ENCODE assay signal across 1 cellular context in genomic region chr7:77691892-77692491, GRCh38.
TF ChIP-seq lines count a peak whose summit lies in the region.

No MANE protein-coding gene starts in this region.

TF ChIP-seq in HepG2, 621 proteins besides CTCF, POLR2A, EP300 and RAD21 (continued from another document and continues in another):
- TF ChIP-seq ZNF280B (CRISPR knock-in tag; IDR thresholded peaks at IDR 0.05; ENCODE audit: borderline replicate concordance): no peak
- no peak for TF ChIP-seq GRHL1 (CRISPR knock-in tag; conservative IDR thresholded peaks at IDR 0.05)
- no peak for TF ChIP-seq ATF5 (CRISPR knock-in tag; IDR thresholded peaks at IDR 0.05; ENCODE audit: low read depth)
- TF ChIP-seq ZBTB38 (CRISPR knock-in tag; IDR thresholded peaks at IDR 0.05): no peak
- TF ChIP-seq FOSL1 (CRISPR knock-in tag; IDR thresholded peaks at IDR 0.05; ENCODE audit: borderline replicate concordance): no peak
- TF ChIP-seq ZNF761 (CRISPR knock-in tag; conservative IDR thresholded peaks at IDR 0.05): no peak
- no peak; the same call in 2 of the 3 replicates for TF ChIP-seq MXI1 (IDR thresholded peaks at IDR 0.05; ENCODE audit: borderline replicate concordance, low read depth, low read length)
- no peak for TF ChIP-seq ZNF44 (CRISPR knock-in tag; IDR thresholded peaks at IDR 0.05)
- TF ChIP-seq ZNF652 (CRISPR knock-in tag; IDR thresholded peaks at IDR 0.05; ENCODE audit: borderline replicate concordance, low read depth): no peak
- TF ChIP-seq ARNTL (CRISPR knock-in tag; IDR thresholded peaks at IDR 0.05): no peak
- TF ChIP-seq ZNF788 (CRISPR knock-in tag; IDR thresholded peaks at IDR 0.05; ENCODE audit: borderline replicate concordance): no peak
- no peak for TF ChIP-seq ZNF660 (CRISPR knock-in tag; IDR thresholded peaks at IDR 0.05; ENCODE audit: borderline replicate concordance, low read depth)
- no peak for TF ChIP-seq ZMAT3 (CRISPR knock-in tag; conservative IDR thresholded peaks at IDR 0.05)
- TF ChIP-seq, protein P1, sequence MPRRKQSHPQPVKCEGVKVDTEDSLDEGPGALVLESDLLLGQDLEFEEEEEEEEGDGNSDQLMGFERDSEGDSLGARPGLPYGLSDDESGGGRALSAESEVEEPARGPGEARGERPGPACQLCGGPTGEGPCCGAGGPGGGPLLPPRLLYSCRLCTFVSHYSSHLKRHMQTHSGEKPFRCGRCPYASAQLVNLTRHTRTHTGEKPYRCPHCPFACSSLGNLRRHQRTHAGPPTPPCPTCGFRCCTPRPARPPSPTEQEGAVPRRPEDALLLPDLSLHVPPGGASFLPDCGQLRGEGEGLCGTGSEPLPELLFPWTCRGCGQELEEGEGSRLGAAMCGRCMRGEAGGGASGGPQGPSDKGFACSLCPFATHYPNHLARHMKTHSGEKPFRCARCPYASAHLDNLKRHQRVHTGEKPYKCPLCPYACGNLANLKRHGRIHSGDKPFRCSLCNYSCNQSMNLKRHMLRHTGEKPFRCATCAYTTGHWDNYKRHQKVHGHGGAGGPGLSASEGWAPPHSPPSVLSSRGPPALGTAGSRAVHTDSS (CRISPR knock-in tag; conservative IDR thresholded peaks at IDR 0.05): no peak
- TF ChIP-seq FOSL2 (CRISPR knock-in tag; IDR thresholded peaks at IDR 0.05): no peak
- no peak for TF ChIP-seq MTF2 (CRISPR knock-in tag; IDR thresholded peaks at IDR 0.05; ENCODE audit: borderline replicate concordance)
- TF ChIP-seq, protein P2, sequence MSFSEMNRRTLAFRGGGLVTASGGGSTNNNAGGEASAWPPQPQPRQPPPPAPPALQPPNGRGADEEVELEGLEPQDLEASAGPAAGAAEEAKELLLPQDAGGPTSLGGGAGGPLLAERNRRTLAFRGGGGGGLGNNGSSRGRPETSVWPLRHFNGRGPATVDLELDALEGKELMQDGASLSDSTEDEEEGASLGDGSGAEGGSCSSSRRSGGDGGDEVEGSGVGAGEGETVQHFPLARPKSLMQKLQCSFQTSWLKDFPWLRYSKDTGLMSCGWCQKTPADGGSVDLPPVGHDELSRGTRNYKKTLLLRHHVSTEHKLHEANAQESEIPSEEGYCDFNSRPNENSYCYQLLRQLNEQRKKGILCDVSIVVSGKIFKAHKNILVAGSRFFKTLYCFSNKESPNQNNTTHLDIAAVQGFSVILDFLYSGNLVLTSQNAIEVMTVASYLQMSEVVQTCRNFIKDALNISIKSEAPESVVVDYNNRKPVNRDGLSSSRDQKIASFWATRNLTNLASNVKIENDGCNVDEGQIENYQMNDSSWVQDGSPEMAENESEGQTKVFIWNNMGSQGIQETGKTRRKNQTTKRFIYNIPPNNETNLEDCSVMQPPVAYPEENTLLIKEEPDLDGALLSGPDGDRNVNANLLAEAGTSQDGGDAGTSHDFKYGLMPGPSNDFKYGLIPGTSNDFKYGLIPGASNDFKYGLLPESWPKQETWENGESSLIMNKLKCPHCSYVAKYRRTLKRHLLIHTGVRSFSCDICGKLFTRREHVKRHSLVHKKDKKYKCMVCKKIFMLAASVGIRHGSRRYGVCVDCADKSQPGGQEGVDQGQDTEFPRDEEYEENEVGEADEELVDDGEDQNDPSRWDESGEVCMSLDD (CRISPR knock-in tag; IDR thresholded peaks at IDR 0.05; ENCODE audit: borderline replicate concordance): no peak
- TF ChIP-seq CENPT (CRISPR knock-in tag; IDR thresholded peaks at IDR 0.05; ENCODE audit: low read depth): no peak
- TF ChIP-seq ZNF230 (CRISPR knock-in tag; IDR thresholded peaks at IDR 0.05): no peak
- no peak; the same call in 1 of the 2 replicates for TF ChIP-seq POLR2G (IDR thresholded peaks at IDR 0.05; ENCODE audit: low read depth, low read length)
- no peak for TF ChIP-seq HMGA1 (CRISPR knock-in tag; conservative IDR thresholded peaks at IDR 0.05)
- no peak for TF ChIP-seq BORCS8-MEF2B (CRISPR knock-in tag; IDR thresholded peaks at IDR 0.05)
- TF ChIP-seq ZNF570 (CRISPR knock-in tag; IDR thresholded peaks at IDR 0.05; ENCODE audit: borderline replicate concordance): no peak
- TF ChIP-seq SP4 (CRISPR knock-in tag; IDR thresholded peaks at IDR 0.05): no peak
- no peak for TF ChIP-seq FOXJ3 (CRISPR knock-in tag; IDR thresholded peaks at IDR 0.05; ENCODE audit: borderline replicate concordance)
- no peak for TF ChIP-seq MAZ (IDR thresholded peaks at IDR 0.05; ENCODE audit: borderline replicate concordance, low read depth, low read length)
- TF ChIP-seq MAZ (CRISPR knock-in tag; IDR thresholded peaks at IDR 0.05; ENCODE audit: low read depth): no peak
- TF ChIP-seq LCORL (IDR thresholded peaks at IDR 0.05): no peak
- TF ChIP-seq LCORL (CRISPR knock-in tag; IDR thresholded peaks at IDR 0.05): no peak
- TF ChIP-seq ZNF589 (CRISPR knock-in tag; conservative IDR thresholded peaks at IDR 0.05): no peak
- TF ChIP-seq SNAI1 (CRISPR knock-in tag; IDR thresholded peaks at IDR 0.05; ENCODE audit: borderline replicate concordance): no peak
- TF ChIP-seq, protein P3, sequence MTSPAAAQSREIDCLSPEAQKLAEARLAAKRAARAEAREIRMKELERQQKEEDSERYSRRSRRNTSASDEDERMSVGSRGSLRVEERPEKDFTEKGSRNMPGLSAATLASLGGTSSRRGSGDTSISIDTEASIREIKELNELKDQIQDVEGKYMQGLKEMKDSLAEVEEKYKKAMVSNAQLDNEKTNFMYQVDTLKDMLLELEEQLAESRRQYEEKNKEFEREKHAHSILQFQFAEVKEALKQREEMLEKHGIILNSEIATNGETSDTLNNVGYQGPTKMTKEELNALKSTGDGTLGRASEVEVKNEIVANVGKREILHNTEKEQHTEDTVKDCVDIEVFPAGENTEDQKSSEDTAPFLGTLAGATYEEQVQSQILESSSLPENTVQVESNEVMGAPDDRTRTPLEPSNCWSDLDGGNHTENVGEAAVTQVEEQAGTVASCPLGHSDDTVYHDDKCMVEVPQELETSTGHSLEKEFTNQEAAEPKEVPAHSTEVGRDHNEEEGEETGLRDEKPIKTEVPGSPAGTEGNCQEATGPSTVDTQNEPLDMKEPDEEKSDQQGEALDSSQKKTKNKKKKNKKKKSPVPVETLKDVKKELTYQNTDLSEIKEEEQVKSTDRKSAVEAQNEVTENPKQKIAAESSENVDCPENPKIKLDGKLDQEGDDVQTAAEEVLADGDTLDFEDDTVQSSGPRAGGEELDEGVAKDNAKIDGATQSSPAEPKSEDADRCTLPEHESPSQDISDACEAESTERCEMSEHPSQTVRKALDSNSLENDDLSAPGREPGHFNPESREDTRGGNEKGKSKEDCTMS (CRISPR knock-in tag; conservative IDR thresholded peaks at IDR 0.05): no peak
- TF ChIP-seq AFF4 (CRISPR knock-in tag; IDR thresholded peaks at IDR 0.05): no peak
- TF ChIP-seq PHB2 (IDR thresholded peaks at IDR 0.05; ENCODE audit: partially characterized antibody): no peak
- no peak for TF ChIP-seq PHF5A (CRISPR knock-in tag; IDR thresholded peaks at IDR 0.05; ENCODE audit: low read depth, unreplicated experiment)
- TF ChIP-seq STAT5B (CRISPR knock-in tag; IDR thresholded peaks at IDR 0.05): no peak
- TF ChIP-seq, protein P4, sequence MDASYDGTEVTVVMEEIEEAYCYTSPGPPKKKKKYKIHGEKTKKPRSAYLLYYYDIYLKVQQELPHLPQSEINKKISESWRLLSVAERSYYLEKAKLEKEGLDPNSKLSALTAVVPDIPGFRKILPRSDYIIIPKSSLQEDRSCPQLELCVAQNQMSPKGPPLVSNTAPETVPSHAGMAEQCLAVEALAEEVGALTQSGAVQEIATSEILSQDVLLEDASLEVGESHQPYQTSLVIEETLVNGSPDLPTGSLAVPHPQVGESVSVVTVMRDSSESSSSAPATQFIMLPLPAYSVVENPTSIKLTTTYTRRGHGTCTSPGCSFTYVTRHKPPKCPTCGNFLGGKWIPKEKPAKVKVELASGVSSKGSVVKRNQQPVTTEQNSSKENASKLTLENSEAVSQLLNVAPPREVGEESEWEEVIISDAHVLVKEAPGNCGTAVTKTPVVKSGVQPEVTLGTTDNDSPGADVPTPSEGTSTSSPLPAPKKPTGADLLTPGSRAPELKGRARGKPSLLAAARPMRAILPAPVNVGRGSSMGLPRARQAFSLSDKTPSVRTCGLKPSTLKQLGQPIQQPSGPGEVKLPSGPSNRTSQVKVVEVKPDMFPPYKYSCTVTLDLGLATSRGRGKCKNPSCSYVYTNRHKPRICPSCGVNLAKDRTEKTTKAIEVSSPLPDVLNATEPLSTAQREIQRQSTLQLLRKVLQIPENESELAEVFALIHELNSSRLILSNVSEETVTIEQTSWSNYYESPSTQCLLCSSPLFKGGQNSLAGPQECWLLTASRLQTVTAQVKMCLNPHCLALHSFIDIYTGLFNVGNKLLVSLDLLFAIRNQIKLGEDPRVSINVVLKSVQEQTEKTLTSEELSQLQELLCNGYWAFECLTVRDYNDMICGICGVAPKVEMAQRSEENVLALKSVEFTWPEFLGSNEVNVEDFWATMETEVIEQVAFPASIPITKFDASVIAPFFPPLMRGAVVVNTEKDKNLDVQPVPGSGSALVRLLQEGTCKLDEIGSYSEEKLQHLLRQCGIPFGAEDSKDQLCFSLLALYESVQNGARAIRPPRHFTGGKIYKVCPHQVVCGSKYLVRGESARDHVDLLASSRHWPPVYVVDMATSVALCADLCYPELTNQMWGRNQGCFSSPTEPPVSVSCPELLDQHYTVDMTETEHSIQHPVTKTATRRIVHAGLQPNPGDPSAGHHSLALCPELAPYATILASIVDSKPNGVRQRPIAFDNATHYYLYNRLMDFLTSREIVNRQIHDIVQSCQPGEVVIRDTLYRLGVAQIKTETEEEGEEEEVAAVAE (CRISPR knock-in tag; IDR thresholded peaks at IDR 0.05; ENCODE audit: borderline replicate concordance): no peak
- TF ChIP-seq RBM22 (optimal IDR thresholded peaks at IDR 0.05; ENCODE audit: low read length): no peak
- TF ChIP-seq IRF2 (CRISPR knock-in tag; IDR thresholded peaks at IDR 0.05): peak; percentile 57; the same call in 1 of the 2 replicates
- no peak for TF ChIP-seq SNRNP70 (IDR thresholded peaks at IDR 0.05; ENCODE audit: low read depth, low read length)
- no peak for TF ChIP-seq ZNF34 (CRISPR knock-in tag; IDR thresholded peaks at IDR 0.05; ENCODE audit: borderline replicate concordance)
- 0 out of 2 replicates have a peak, but pooled peaks have one; percentile 11 for TF ChIP-seq MTERF4 (CRISPR knock-in tag; IDR thresholded peaks at IDR 0.05)
- TF ChIP-seq ZNF235 (CRISPR knock-in tag; IDR thresholded peaks at IDR 0.05; ENCODE audit: borderline replicate concordance): no peak
- no peak for TF ChIP-seq ONECUT2 (CRISPR knock-in tag; IDR thresholded peaks at IDR 0.05)
- no peak for TF ChIP-seq TCF7L2 (IDR thresholded peaks at IDR 0.05; ENCODE audit: low read depth, low read length)
